ENCODE assay signal across 2 cellular contexts in genomic region chr6:150374346-150374745, GRCh38. TPM values are rescaled to one million over a fixed set of nuclear protein-coding genes. Genes with fewer than 3 reads are reported as not detected.
"Had no signal": no experiment of that assay in that cellular context is flagged by ENCODE, and none has a peak within 500 bp of the region (broad histone marks: within the 10 kb centered on the region; RNA-seq: fewer than 3 reads in every experiment).

No MANE protein-coding gene starts in this region.

RNA-seq across cellular contexts. Expression of gene IYD, which starts 5.5 kb away (rescaled TPM):
- total RNA-seq: IMR-90, K562 had no signal
